ENCODE assay signal across 17 cellular contexts in genomic region chr4:145756244-145756643, GRCh38.
"Had no signal": no experiment of that assay in that cellular context is flagged by ENCODE, and none has a peak within 500 bp of the region (broad histone marks: within the 10 kb centered on the region; RNA-seq: fewer than 3 reads in every experiment).

No MANE protein-coding gene starts in this region.

- H3K4me3 ChIP-seq: body of pancreas, hepatocyte, sigmoid colon, SJCRH30, stomach, testis, upper lobe of left lung had no signal

- DNase-seq: activated CD4-positive, alpha-beta T cell treated with anti-CD3 and anti-CD28 coated beads for 1 hour; activated effector memory CD4-positive, alpha-beta T cell treated with anti-CD3 and anti-CD28 coated beads, Interleukin-2, amount 50 U/mL, for 16 hours; amygdala; body of pancreas; effector memory CD8-positive, alpha-beta T cell; mesendoderm; natural killer cell; sigmoid colon; SJCRH30; stomach; testis; upper lobe of left lung had no signal

- H3K4me1 Mint-ChIP-seq: natural killer cell had no signal

- H3K9me3 ChIP-seq: body of pancreas, neutrophil, sigmoid colon, SJCRH30, stomach, testis, upper lobe of left lung had no signal

- ATAC-seq: body of pancreas; effector memory CD8-positive, alpha-beta T cell; natural killer cell had no signal

- H3K4me1 ChIP-seq: body of pancreas, parathyroid adenoma, sigmoid colon, SJCRH30, stomach, testis, upper lobe of left lung had no signal

- H3K9me3 Mint-ChIP-seq: activated naive CD4-positive, alpha-beta T cell treated with anti-CD3 and anti-CD28 coated beads, Interleukin-2, amount 50 U/mL, for 24 hours; effector memory CD8-positive, alpha-beta T cell; natural killer cell had no signal

- H3K36me3 ChIP-seq: neutrophil had no signal

- H2AFZ ChIP-seq: hepatocyte, parathyroid adenoma had no signal

- H3K27ac ChIP-seq: body of pancreas, hepatocyte, neutrophil, parathyroid adenoma, sigmoid colon, SJCRH30, stomach, testis, upper lobe of left lung had no signal

- H3K79me2 ChIP-seq: hepatocyte, parathyroid adenoma had no signal

- H3K27me3 ChIP-seq: body of pancreas, hepatocyte, neutrophil, sigmoid colon, SJCRH30, stomach, testis, upper lobe of left lung had no signal

- H3K9ac ChIP-seq: parathyroid adenoma had no signal

- H3K4me2 ChIP-seq: hepatocyte had no signal

- H3K27ac Mint-ChIP-seq: activated naive CD4-positive, alpha-beta T cell treated with anti-CD3 and anti-CD28 coated beads, Interleukin-2, amount 50 U/mL, for 24 hours; effector memory CD8-positive, alpha-beta T cell; natural killer cell; T-helper 1 cell treated with Interleukin-12 subunit alpha and Interleukin-12 subunit beta and Interleukin-4 antibody, amounts not matched to agents 30 μg/mL and 1 μg/mL, for 36 hours had no signal

- H3K4me3 Mint-ChIP-seq: activated naive CD4-positive, alpha-beta T cell treated with anti-CD3 and anti-CD28 coated beads, Interleukin-2, amount 50 U/mL, for 24 hours; effector memory CD8-positive, alpha-beta T cell; natural killer cell; T-helper 1 cell treated with Interleukin-12 subunit alpha and Interleukin-12 subunit beta and Interleukin-4 antibody, amounts not matched to agents 30 μg/mL and 1 μg/mL, for 36 hours had no signal
